30 cellular contexts compared by ENCODE assay signal in genomic region chr5:2123874-2124273, GRCh38.
"Had no signal": no experiment of that assay in that cellular context is flagged by ENCODE, and none has a peak within 500 bp of the region (broad histone marks: within the 10 kb centered on the region; RNA-seq: fewer than 3 reads in every experiment).

No MANE protein-coding gene starts in this region.

- H3K36me3 Mint-ChIP-seq: activated CD4-positive, alpha-beta memory T cell treated with anti-CD3 and anti-CD28 coated beads for 36 hours; activated naive CD8-positive, alpha-beta T cell had no signal

- H3K36me3 ChIP-seq: brain microvascular endothelial cell, esophagus muscularis mucosa, gastroesophageal sphincter, WERI-Rb-1 had no signal

- H3K27me3 Mint-ChIP-seq: activated B cell treated with CpG ODN at 0.5 μM for 24 hours; activated CD4-positive, alpha-beta T cell treated with anti-CD3 and anti-CD28 coated beads, Interleukin-2, amount 10 ng/mL, durations not matched to agents 24 days and 14 days had no signal

- DNase-seq: activated B cell treated with CpG ODN at 0.5 μM for 24 hours; activated CD4-positive, alpha-beta memory T cell treated with anti-CD3 and anti-CD28 coated beads for 36 hours; activated CD4-positive, alpha-beta T cell treated with anti-CD3 and anti-CD28 coated beads for 36 hours; activated CD4-positive, alpha-beta T cell treated with anti-CD3 and anti-CD28 coated beads, Interleukin-2, amount 10 ng/mL, durations not matched to agents 24 days and 14 days; activated CD4-positive, CD25-positive, alpha-beta regulatory T cell treated with anti-CD3 and anti-CD28 coated beads, Interleukin-2, amount 50 U/mL, for 72 hours; activated CD8-positive, alpha-beta T cell treated with anti-CD3 and anti-CD28 coated beads, Interleukin-2, amount 10 ng/mL, durations not matched to agents 7 days and 5 days; activated effector memory CD4-positive, alpha-beta T cell treated with Interleukin-2 at 50 U/mL for 16 hours; activated gamma-delta T cell treated with Interleukin-2 at 50 U/mL for 16 hours; activated naive CD4-positive, alpha-beta T cell treated with anti-CD3 and anti-CD28 coated beads, Interleukin-2, amount 50 U/mL, for 16 hours; activated naive CD4-positive, alpha-beta T cell treated with Interleukin-2 at 50 U/mL for 16 hours; activated T-cell treated with anti-CD3 and anti-CD28 coated beads, Interleukin-2, amount 50 U/mL, for 4 hours; amniotic stem cell; anterior cingulate cortex; brain microvascular endothelial cell; dermis blood vessel endothelial cell; effector CD4-positive, alpha-beta T cell; effector memory CD8-positive, alpha-beta T cell; erythroblast; foreskin keratinocyte; T-helper 1 cell; T-helper 17 cell; T1000; WERI-Rb-1 had no signal

- H3K4me3 ChIP-seq: coronary artery, esophagus muscularis mucosa, gastroesophageal sphincter had no signal

- H3K9me3 Mint-ChIP-seq: activated CD4-positive, alpha-beta T cell treated with anti-CD3 and anti-CD28 coated beads, Interleukin-2, amount 10 ng/mL, durations not matched to agents 24 days and 14 days; central memory CD8-positive, alpha-beta T cell; effector memory CD8-positive, alpha-beta T cell had no signal

- H3K27ac Mint-ChIP-seq: activated B cell treated with CpG ODN at 0.5 μM for 24 hours; activated CD4-positive, alpha-beta memory T cell treated with anti-CD3 and anti-CD28 coated beads for 36 hours; activated CD4-positive, alpha-beta T cell treated with anti-CD3 and anti-CD28 coated beads for 36 hours; activated CD4-positive, alpha-beta T cell treated with anti-CD3 and anti-CD28 coated beads, Interleukin-2, amount 10 ng/mL, durations not matched to agents 24 days and 14 days; activated CD8-positive, alpha-beta T cell treated with anti-CD3 and anti-CD28 coated beads, Interleukin-2, amount 10 ng/mL, durations not matched to agents 7 days and 5 days; activated naive CD8-positive, alpha-beta T cell; activated T-helper 17 cell treated with anti-CD3 and anti-CD28 coated beads, Interleukin-2, amount 50 U/mL, for 72 hours; effector memory CD8-positive, alpha-beta T cell; T-helper 17 cell; T-helper 2 cell treated with Interferon-gamma antibody and Interleukin-4, amounts not matched to agents 5 μg/mL and 100 μg/mL, for 36 hours had no signal

- H3K4me1 Mint-ChIP-seq: activated B cell treated with CpG ODN at 0.5 μM for 24 hours; activated CD4-positive, alpha-beta T cell treated with anti-CD3 and anti-CD28 coated beads for 36 hours; activated CD4-positive, alpha-beta T cell treated with anti-CD3 and anti-CD28 coated beads, Interleukin-2, amount 10 ng/mL, durations not matched to agents 24 days and 14 days; activated T-helper 17 cell treated with anti-CD3 and anti-CD28 coated beads, Interleukin-2, amount 50 U/mL, for 72 hours; central memory CD8-positive, alpha-beta T cell; T-helper 17 cell had no signal

- H3K4me1 ChIP-seq: foreskin keratinocyte, gastroesophageal sphincter had no signal

- ATAC-seq: activated CD4-positive, alpha-beta T cell treated with anti-CD3 and anti-CD28 coated beads for 36 hours; activated CD8-positive, alpha-beta T cell treated with anti-CD3 and anti-CD28 coated beads, Interleukin-2, amount 10 ng/mL, durations not matched to agents 7 days and 5 days; activated T-cell treated with anti-CD3 and anti-CD28 coated beads, Interleukin-2, amount 50 U/mL, for 4 hours; activated T-helper 17 cell treated with anti-CD3 and anti-CD28 coated beads, Interleukin-2, amount 50 U/mL, for 72 hours; effector memory CD8-positive, alpha-beta T cell; foreskin keratinocyte; gastroesophageal sphincter; T-helper 17 cell had no signal

- H3K27ac ChIP-seq: brain microvascular endothelial cell, coronary artery, esophagus muscularis mucosa, foreskin keratinocyte, gastroesophageal sphincter, WERI-Rb-1 had no signal

- H3K4me3 Mint-ChIP-seq: activated B cell treated with CpG ODN at 0.5 μM for 24 hours; activated CD4-positive, alpha-beta memory T cell treated with anti-CD3 and anti-CD28 coated beads for 36 hours; activated CD4-positive, alpha-beta T cell treated with anti-CD3 and anti-CD28 coated beads for 36 hours; activated CD4-positive, alpha-beta T cell treated with anti-CD3 and anti-CD28 coated beads, Interleukin-2, amount 10 ng/mL, durations not matched to agents 24 days and 14 days; activated CD8-positive, alpha-beta T cell treated with anti-CD3 and anti-CD28 coated beads, Interleukin-2, amount 10 ng/mL, durations not matched to agents 7 days and 5 days; activated naive CD8-positive, alpha-beta T cell; activated T-cell treated with anti-CD3 and anti-CD28 coated beads, Interleukin-2, amount 50 U/mL, for 4 hours; activated T-helper 17 cell treated with anti-CD3 and anti-CD28 coated beads, Interleukin-2, amount 50 U/mL, for 72 hours; central memory CD8-positive, alpha-beta T cell; effector memory CD8-positive, alpha-beta T cell; T-helper 17 cell; T-helper 2 cell treated with Interferon-gamma antibody and Interleukin-4, amounts not matched to agents 5 μg/mL and 100 μg/mL, for 36 hours had no signal

- H3K27me3 ChIP-seq: brain microvascular endothelial cell, foreskin keratinocyte had no signal
